In the genomic region with DNA sequence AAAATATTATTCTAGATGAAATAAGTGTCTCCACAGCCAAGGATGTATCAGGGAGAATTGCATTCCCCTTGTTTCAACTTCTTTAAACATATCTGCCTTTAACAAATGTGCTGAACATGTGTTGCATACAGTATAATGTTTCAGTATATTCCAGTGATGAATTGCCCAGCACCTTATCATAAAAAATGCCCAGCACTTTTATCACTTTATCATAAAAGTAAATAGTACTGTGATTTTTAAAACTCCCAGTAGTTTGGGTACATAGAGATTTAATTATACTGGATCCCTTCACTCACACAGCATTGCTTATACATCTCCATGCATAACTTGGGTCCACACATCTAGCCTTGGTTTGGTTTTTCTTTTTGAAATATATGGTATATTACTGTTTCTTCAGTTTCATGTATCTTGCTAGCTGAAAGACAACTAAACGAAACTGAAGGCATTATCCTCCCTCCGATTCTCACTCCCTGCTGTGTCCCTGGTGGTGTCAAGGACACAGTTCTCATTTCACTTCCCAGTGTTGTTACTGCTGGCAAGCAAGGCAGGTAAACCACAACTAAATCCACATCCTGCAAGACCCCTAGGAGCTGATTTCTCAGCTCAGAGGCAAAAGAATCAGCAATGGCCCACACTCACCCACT, we compare ENCODE assay signal across 1 cellular context.
TF ChIP-seq lines count a peak whose summit lies in the region.

No MANE protein-coding gene starts in this region.

TF ChIP-seq in IMR-90, 13 proteins besides CTCF, POLR2A, EP300 and RAD21 (continued from another document):
- no peak for TF ChIP-seq FOS (IDR thresholded peaks at IDR 0.05; ENCODE audit: low read depth, low read length)
